Comparison of ENCODE assay signal across 17 cellular contexts in genomic region chr11:69213315-69213714, GRCh38. TPM values are rescaled to one million over a fixed set of nuclear protein-coding genes. Genes with fewer than 3 reads are reported as not detected.
DNase-seq lines count a peak whose midpoint lies in the region; ATAC-seq, FAIRE-seq and TF ChIP-seq lines count a peak whose summit lies in the region.
"Had no signal": no experiment of that assay in that cellular context is flagged by ENCODE, and none has a peak within 500 bp of the region (broad histone marks: within the 10 kb centered on the region; RNA-seq: fewer than 3 reads in every experiment).

No MANE protein-coding gene starts in this region.

- TF ChIP-seq EP300 in GM12878 (IDR thresholded peaks at IDR 0.05; ENCODE audit: borderline replicate concordance in 1 of 2, control insufficient read depth in 1 of 2, low read depth in 2 of 2, low read length in 2 of 2), result no peak
- TF ChIP-seq EP300 in suprapubic skin (IDR thresholded peaks at IDR 0.05), result no peak

- H3K79me2 ChIP-seq in GM12878 (ENCODE audit: control insufficient read depth, insufficient read depth, low read length), result no peaks in the 10 kb centered on the region

- no peak overlapping the region for H3K4me3 ChIP-seq in GM12878
- H3K4me3 ChIP-seq in suprapubic skin, result no peak overlapping the region
- H3K4me3 ChIP-seq: GM23248, heart right ventricle, psoas muscle had no signal

- H3K9me3 ChIP-seq in GM12878 (replicated peaks; ENCODE audit: control insufficient read depth, insufficient read depth, low read length) (peaks cover 4% of the 10 kb centered on the region; the same call in 1 of the 3 replicates), suprapubic skin (no peaks in the 10 kb centered on the region)

- ATAC-seq in GM12878 (peak; percentile 71), HG02938 (IDR thresholded peaks at IDR 0.05; ENCODE audit: unreplicated experiment) (no peak), GM21576 (IDR thresholded peaks at IDR 0.05; ENCODE audit: unreplicated experiment) (no peak)
- ATAC-seq: heart right ventricle, left cardiac atrium, psoas muscle had no signal

- FAIRE-seq in GM12878 (lab: Jason Lieb, UNC), result no peak

- no peak for TF ChIP-seq CTCF in GM12878 (IDR thresholded peaks at IDR 0.05 in 2 of 3, conservative IDR thresholded peaks at IDR 0.05 in 1 of 3; ENCODE audit: control insufficient read depth in 2 of 3, extremely low read depth in 1 of 3, insufficient read depth in 1 of 3, low read depth in 3 of 3, low read length in 3 of 3)
- TF ChIP-seq CTCF in suprapubic skin (IDR thresholded peaks at IDR 0.05), result no peak

- TF ChIP-seq RAD21 in GM12878 (IDR thresholded peaks at IDR 0.05; ENCODE audit: insufficient read depth, low read depth, low read length), result no peak

- peaks cover 20% of the 10 kb centered on the region for H3K4me1 ChIP-seq in GM12878 (ENCODE audit: control insufficient read depth, insufficient read depth, low read length)
- H3K4me1 ChIP-seq in suprapubic skin, result peaks cover 30% of the 10 kb centered on the region
- H3K4me1 ChIP-seq: psoas muscle had no signal

- CTCF ChIA-PET in GM12878 (lab: Yijun Ruan, JAX), result interaction anchor here (0.9 to 1.2 kb wide), 2 partner anchors 79 to 457 kb away, joined by 3 read pairs; no protein-coding TSS in a partner anchor

- intact Hi-C loops in GM12878 (cut with micrococcal nuclease; ENCODE audit: unreplicated experiment), result loop anchor here (5.0 to 10.0 kb wide), 2 partner anchors 109 to 429 kb away; partner anchors contain the start of gene CCND1

- POLR2A ChIA-PET in GM12878 (lab: Charles Lee), result interaction anchor here (0.8 kb wide), 1 partner anchor 29 kb away, joined by 4 read pairs; no protein-coding TSS in a partner anchor

- no peak overlapping the region for H3K9ac ChIP-seq in GM12878 (ENCODE audit: control insufficient read depth, insufficient read depth, low read length)
- H3K9ac ChIP-seq: GM23248, KMS-11 had no signal

- RAD21 ChIA-PET in GM12878 (lab: Charles Lee; ENCODE audit: unreplicated experiment), result interaction anchor here (1.0 to 1.7 kb wide), 4 partner anchors 45 to 82 kb away, joined by 3 to 6 read pairs (median 3); no protein-coding TSS in a partner anchor

- WGBS in GM12878 (ENCODE audit: insufficient coverage, insufficient replicate concordance, low lambda C conversion rate, missing lambda C conversion rate), result 15% methylated on average over 9 of the region's 9 CpGs
- 61% methylated on average over 9 of the region's 9 CpGs for WGBS in suprapubic skin

- in situ Hi-C loops in GM12878 (cut with MboI), result no loop called here

- H3K27ac ChIP-seq in GM12878 (ENCODE audit: control insufficient read depth, insufficient read depth) (no peak overlapping the region), suprapubic skin (no peak overlapping the region)
- H3K27ac ChIP-seq: C4-2B, GM23248, heart right ventricle, KMS-11, psoas muscle had no signal

- SMC1A ChIA-PET in GM12878 (lab: Charles Lee; ENCODE audit: uncharacterized antibody, unreplicated experiment), result interaction anchor here (0.9 to 1.0 kb wide), 2 partner anchors 44 to 99 kb away, joined by 3 read pairs; no protein-coding TSS in a partner anchor

- DNase-seq in Daoy (ENCODE audit: low read depth) (peak; percentile 42), HK-2 (ENCODE audit: unreplicated experiment) (peak; percentile 7), GM12878 (ENCODE audit: low read depth, low spot score) (peak; percentile 35), suprapubic skin (ENCODE audit: low spot score in 2 of 2) (no peak)
- DNase-seq in stimulated activated CD4-positive, alpha-beta T cell treated with anti-CD3 and anti-CD28 coated beads, Interleukin-15, amount 100 ng/mL, for 24 hours, result peak; percentile 60
- DNase-seq: activated gamma-delta T cell, caudate nucleus, GM23248, heart right ventricle, left cardiac atrium, NCI-H1694 treated with DMSO at 0.1 percent for 48 hours, NCI-H748 treated with DMSO at 0.1 percent for 48 hours, psoas muscle had no signal

- no peaks in the 10 kb centered on the region for H4K20me1 ChIP-seq in GM12878 (ENCODE audit: control insufficient read depth, insufficient read depth)

- no peak overlapping the region for H2AFZ ChIP-seq in GM12878 (ENCODE audit: control insufficient read depth, low read depth, low read length)
- H2AFZ ChIP-seq: GM23248 had no signal

- no TSS peak for BruUV-seq in GM12878 (replicated peaks; lab: Mats Ljungman, UMichigan)

- H3K4me2 ChIP-seq in GM12878 (ENCODE audit: control insufficient read depth, insufficient read depth), result no peak overlapping the region
- H3K4me2 ChIP-seq: KMS-11 had no signal

- H3K36me3 ChIP-seq in GM12878 (ENCODE audit: control insufficient read depth in 2 of 2, insufficient read depth in 2 of 2, low read length in 1 of 2), result no peaks in the 10 kb centered on the region
- H3K36me3 ChIP-seq in suprapubic skin, result no peaks in the 10 kb centered on the region
- H3K36me3 ChIP-seq: heart right ventricle had no signal

- TF ChIP-seq POLR2A in GM12878 (IDR thresholded peaks at IDR 0.05; ENCODE audit: low read depth, low read length), result no peak
- TF ChIP-seq POLR2A in suprapubic skin (IDR thresholded peaks at IDR 0.05), result no peak

- H3K27me3 ChIP-seq in GM12878 (replicated peaks in 1 of 2; ENCODE audit: control insufficient read depth in 2 of 2, insufficient read depth in 2 of 2, low read length in 1 of 2) (no peaks in the 10 kb centered on the region; a peak in 1 of 4 replicates), suprapubic skin (no peaks in the 10 kb centered on the region)

TF ChIP-seq in GM12878, 131 proteins besides CTCF, POLR2A, EP300 and RAD21:
- TF ChIP-seq RELB (IDR thresholded peaks at IDR 0.05; ENCODE audit: low read depth) (peak; percentile 36; the same call in 1 of the 2 replicates), BHLHE40 (IDR thresholded peaks at IDR 0.05; ENCODE audit: borderline replicate concordance in 1 of 2, low read depth in 2 of 2, low read length in 1 of 2) (peak; percentile 79 to 91), YY1 (IDR thresholded peaks at IDR 0.05; ENCODE audit: low read depth, low read length) (0 out of 2 replicates have a peak, but pooled peaks have one; percentile 32), RUNX3 (IDR thresholded peaks at IDR 0.05; ENCODE audit: low read length) (0 out of 2 replicates have a peak, but pooled peaks have one; percentile 17), MAX (IDR thresholded peaks at IDR 0.05; ENCODE audit: low read depth, low read length) (no peak), TCF12 (IDR thresholded peaks at IDR 0.05; ENCODE audit: low read depth, low read length) (0 out of 2 replicates have a peak, but pooled peaks have one; percentile 10), IKZF2 (IDR thresholded peaks at IDR 0.05) (peak; percentile 24 to 28; a peak in 1 of 4 replicates), POU2F2 (IDR thresholded peaks at IDR 0.05; ENCODE audit: borderline replicate concordance, low read depth, low read length) (peak; percentile 12; the same call in 1 of the 3 replicates), MEF2B (IDR thresholded peaks at IDR 0.05; ENCODE audit: partially characterized antibody, poor library complexity, severe bottlenecking) (peak; percentile 10), ZNF274 (IDR thresholded peaks at IDR 0.05; ENCODE audit: insufficient read depth, insufficient read length) (no peak), ESRRA (IDR thresholded peaks at IDR 0.05; ENCODE audit: low read length) (no peak)

RNA-seq across cellular contexts. Expression of gene SMIM38, which starts 57.6 kb away (rescaled TPM):
- not detected in 2 replicates for total RNA-seq in Daoy (2014; rRNA removed; shearing (Covaris generic))
- 43.8 and 47.7 TPM in 2 replicates for total RNA-seq in GM12878 (2013; cell fraction: nucleolus; rRNA removed)
- total RNA-seq in GM12878 (2014; rRNA removed) (3.8 and 5.3 TPM in 2 replicates), GM12878 (2014; rRNA removed; fragmentation: Illumina TruSeq; extraction: Trizol) (1.8 and 2.1 TPM in 2 replicates), GM12878 (2021) (2.8 and 3.5 TPM in 2 replicates), suprapubic skin (1 to 10 TPM in 1 of 4 donors, under 1 TPM in 2, not detected in 1; 0.26 to 3.1 (median 0.31) TPM)
- polyA plus RNA-seq in GM12878 (2011; ENCODE audit: low read depth), result 2.6 TPM
- polyA plus RNA-seq in GM12878 (2011; rRNA removed) (3.1 and 5.0 TPM in 2 replicates), GM12878 (2014; fragmentation: Illumina TruSeq; extraction: Trizol) (0.95 and 1.4 TPM in 2 replicates), GM12878 (2014; fragmentation: Nextera tagmentation; extraction: Ambion mirVana) (under 1 TPM in 1 of 2 experiments, not detected in 1; 0.15 TPM), GM12878 (2014; rRNA removed) (4.0 and 4.3 TPM in 2 replicates), GM12878 (2016; fragmentation: Nextera tagmentation; extraction: Ambion mirVana) (under 1 TPM; 0.21 to 0.63 TPM)
- polyA plus RNA-seq in GM12878 (2011; cell fraction: cytosol; rRNA removed), result 6.9 and 8.4 TPM in 2 replicates
- 11.2 and 17.9 TPM in 2 replicates for polyA plus RNA-seq in GM12878 (2011; cell fraction: nucleus; rRNA removed)
- polyA plus RNA-seq in GM12878 (2012), result 4.0 and 5.9 TPM in 2 replicates
- 7.4 and 15.5 TPM in 2 replicates for polyA minus RNA-seq in GM12878 (2011; rRNA and poly(A)+ RNA removed)
- 2.7 and 4.4 TPM in 2 replicates for polyA minus RNA-seq in GM12878 (2011; cell fraction: cytosol; rRNA and poly(A)+ RNA removed)
- 7.4 and 7.9 TPM in 2 replicates for polyA minus RNA-seq in GM12878 (2011; cell fraction: nucleus; rRNA and poly(A)+ RNA removed)
- total RNA-seq: GM23248 had no signal
- polyA plus RNA-seq: GM23248 had no signal

Comparison
In these comparisons a context has a peak if more than half of its experiments do, and no peak if none do; other contexts are left out.
1. DNase-seq: peak in Daoy (single experiment), HK-2 (single experiment), GM12878 (single experiment) and stimulated activated CD4-positive, alpha-beta T cell treated with anti-CD3 and anti-CD28 coated beads, Interleukin-15, amount 100 ng/mL, for 24 hours (single experiment); none in suprapubic skin (0 of 2).